1 cellular context compared by ENCODE assay signal in genomic region chr1:211258756-211259595, GRCh38.
TF ChIP-seq lines count a peak whose summit lies in the region.

RCOR3 (plus strand) TSS chr1:211259366; CDS start chr1:211259561, 195 bp downstream.

TF ChIP-seq in HEK293, 187 proteins besides CTCF, POLR2A, EP300 and RAD21 (continued from another document and continues in another):
- TF ChIP-seq, protein P1, sequence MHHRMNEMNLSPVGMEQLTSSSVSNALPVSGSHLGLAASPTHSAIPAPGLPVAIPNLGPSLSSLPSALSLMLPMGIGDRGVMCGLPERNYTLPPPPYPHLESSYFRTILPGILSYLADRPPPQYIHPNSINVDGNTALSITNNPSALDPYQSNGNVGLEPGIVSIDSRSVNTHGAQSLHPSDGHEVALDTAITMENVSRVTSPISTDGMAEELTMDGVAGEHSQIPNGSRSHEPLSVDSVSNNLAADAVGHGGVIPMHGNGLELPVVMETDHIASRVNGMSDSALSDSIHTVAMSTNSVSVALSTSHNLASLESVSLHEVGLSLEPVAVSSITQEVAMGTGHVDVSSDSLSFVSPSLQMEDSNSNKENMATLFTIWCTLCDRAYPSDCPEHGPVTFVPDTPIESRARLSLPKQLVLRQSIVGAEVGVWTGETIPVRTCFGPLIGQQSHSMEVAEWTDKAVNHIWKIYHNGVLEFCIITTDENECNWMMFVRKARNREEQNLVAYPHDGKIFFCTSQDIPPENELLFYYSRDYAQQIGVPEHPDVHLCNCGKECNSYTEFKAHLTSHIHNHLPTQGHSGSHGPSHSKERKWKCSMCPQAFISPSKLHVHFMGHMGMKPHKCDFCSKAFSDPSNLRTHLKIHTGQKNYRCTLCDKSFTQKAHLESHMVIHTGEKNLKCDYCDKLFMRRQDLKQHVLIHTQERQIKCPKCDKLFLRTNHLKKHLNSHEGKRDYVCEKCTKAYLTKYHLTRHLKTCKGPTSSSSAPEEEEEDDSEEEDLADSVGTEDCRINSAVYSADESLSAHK (tag by site-specific recombination; IDR thresholded peaks at IDR 0.05): peak; percentile 66; the same call in 1 of the 2 replicates
- TF ChIP-seq ZNF555 (tag by site-specific recombination; conservative IDR thresholded peaks at IDR 0.05) (no peak), ZNF138 (tag by site-specific recombination; IDR thresholded peaks at IDR 0.05; ENCODE audit: borderline replicate concordance) (no peak), GLI4 (tag by site-specific recombination; IDR thresholded peaks at IDR 0.05) (peak; percentile 95), ZNF354C (tag by site-specific recombination; IDR thresholded peaks at IDR 0.05; ENCODE audit: borderline replicate concordance, low read depth) (no peak), BCL11A (tag by site-specific recombination; IDR thresholded peaks at IDR 0.05; ENCODE audit: low read depth) (peak; percentile 94), ZNF621 (tag by site-specific recombination; IDR thresholded peaks at IDR 0.05) (no peak), SCRT1 (tag by site-specific recombination; IDR thresholded peaks at IDR 0.05; ENCODE audit: borderline replicate concordance) (no peak), ZNF600 (tag by site-specific recombination; IDR thresholded peaks at IDR 0.05) (peak; percentile 70), ZNF660 (tag by site-specific recombination; IDR thresholded peaks at IDR 0.05) (peak; percentile 85), ZNF558 (tag by site-specific recombination; IDR thresholded peaks at IDR 0.05) (peak; percentile 28; the same call in 1 of the 2 replicates), ZNF174 (tag by site-specific recombination; IDR thresholded peaks at IDR 0.05) (0 out of 2 replicates have a peak, but pooled peaks have one; percentile 61), ZNF776 (tag by site-specific recombination; IDR thresholded peaks at IDR 0.05; ENCODE audit: borderline replicate concordance) (no peak), HOXA7 (CRISPR knock-in tag; IDR thresholded peaks at IDR 0.05; ENCODE audit: borderline replicate concordance) (no peak), GLI2 (tag by site-specific recombination; IDR thresholded peaks at IDR 0.05; ENCODE audit: borderline replicate concordance, low read depth) (no peak), ZNF114 (tag by site-specific recombination; IDR thresholded peaks at IDR 0.05) (no peak), ZNF19 (tag by site-specific recombination; IDR thresholded peaks at IDR 0.05; ENCODE audit: low read depth) (no peak), ZNF157 (tag by site-specific recombination; IDR thresholded peaks at IDR 0.05) (no peak), YY1 (tag by site-specific recombination; IDR thresholded peaks at IDR 0.05) (no peak; the same call in none of the 2 replicates), ZBTB49 (tag by site-specific recombination; IDR thresholded peaks at IDR 0.05; ENCODE audit: low read depth) (no peak), ZBTB21 (tag by site-specific recombination; IDR thresholded peaks at IDR 0.05) (peak; percentile 48), MZF1 (tag by site-specific recombination; IDR thresholded peaks at IDR 0.05; ENCODE audit: borderline replicate concordance) (no peak), ZNF18 (tag by site-specific recombination; IDR thresholded peaks at IDR 0.05) (peak; percentile 45; the same call in 1 of the 2 replicates), ZNF148 (tag by site-specific recombination; IDR thresholded peaks at IDR 0.05; ENCODE audit: borderline replicate concordance) (0 out of 2 replicates have a peak, but pooled peaks have one; percentile 35), ZNF473 (tag by site-specific recombination; IDR thresholded peaks at IDR 0.05) (no peak), ZBTB1 (tag by site-specific recombination; IDR thresholded peaks at IDR 0.05) (peak; percentile 65; the same call in 1 of the 2 replicates), ZNF366 (tag by site-specific recombination; conservative IDR thresholded peaks at IDR 0.05) (no peak; the same call in 1 of the 2 replicates), ZNF121 (tag by site-specific recombination; IDR thresholded peaks at IDR 0.05) (peak; percentile 34; the same call in 1 of the 2 replicates), ZNF146 (tag by site-specific recombination; IDR thresholded peaks at IDR 0.05) (peak; percentile 53; the same call in 1 of the 2 replicates), SALL2 (tag by site-specific recombination; IDR thresholded peaks at IDR 0.05; ENCODE audit: borderline replicate concordance) (no peak), ZBTB17 (tag by site-specific recombination; IDR thresholded peaks at IDR 0.05) (peak; percentile 71), ZSCAN18 (tag by site-specific recombination; IDR thresholded peaks at IDR 0.05) (peak; percentile 82; the same call in 1 of the 2 replicates)
- TF ChIP-seq, protein P2, sequence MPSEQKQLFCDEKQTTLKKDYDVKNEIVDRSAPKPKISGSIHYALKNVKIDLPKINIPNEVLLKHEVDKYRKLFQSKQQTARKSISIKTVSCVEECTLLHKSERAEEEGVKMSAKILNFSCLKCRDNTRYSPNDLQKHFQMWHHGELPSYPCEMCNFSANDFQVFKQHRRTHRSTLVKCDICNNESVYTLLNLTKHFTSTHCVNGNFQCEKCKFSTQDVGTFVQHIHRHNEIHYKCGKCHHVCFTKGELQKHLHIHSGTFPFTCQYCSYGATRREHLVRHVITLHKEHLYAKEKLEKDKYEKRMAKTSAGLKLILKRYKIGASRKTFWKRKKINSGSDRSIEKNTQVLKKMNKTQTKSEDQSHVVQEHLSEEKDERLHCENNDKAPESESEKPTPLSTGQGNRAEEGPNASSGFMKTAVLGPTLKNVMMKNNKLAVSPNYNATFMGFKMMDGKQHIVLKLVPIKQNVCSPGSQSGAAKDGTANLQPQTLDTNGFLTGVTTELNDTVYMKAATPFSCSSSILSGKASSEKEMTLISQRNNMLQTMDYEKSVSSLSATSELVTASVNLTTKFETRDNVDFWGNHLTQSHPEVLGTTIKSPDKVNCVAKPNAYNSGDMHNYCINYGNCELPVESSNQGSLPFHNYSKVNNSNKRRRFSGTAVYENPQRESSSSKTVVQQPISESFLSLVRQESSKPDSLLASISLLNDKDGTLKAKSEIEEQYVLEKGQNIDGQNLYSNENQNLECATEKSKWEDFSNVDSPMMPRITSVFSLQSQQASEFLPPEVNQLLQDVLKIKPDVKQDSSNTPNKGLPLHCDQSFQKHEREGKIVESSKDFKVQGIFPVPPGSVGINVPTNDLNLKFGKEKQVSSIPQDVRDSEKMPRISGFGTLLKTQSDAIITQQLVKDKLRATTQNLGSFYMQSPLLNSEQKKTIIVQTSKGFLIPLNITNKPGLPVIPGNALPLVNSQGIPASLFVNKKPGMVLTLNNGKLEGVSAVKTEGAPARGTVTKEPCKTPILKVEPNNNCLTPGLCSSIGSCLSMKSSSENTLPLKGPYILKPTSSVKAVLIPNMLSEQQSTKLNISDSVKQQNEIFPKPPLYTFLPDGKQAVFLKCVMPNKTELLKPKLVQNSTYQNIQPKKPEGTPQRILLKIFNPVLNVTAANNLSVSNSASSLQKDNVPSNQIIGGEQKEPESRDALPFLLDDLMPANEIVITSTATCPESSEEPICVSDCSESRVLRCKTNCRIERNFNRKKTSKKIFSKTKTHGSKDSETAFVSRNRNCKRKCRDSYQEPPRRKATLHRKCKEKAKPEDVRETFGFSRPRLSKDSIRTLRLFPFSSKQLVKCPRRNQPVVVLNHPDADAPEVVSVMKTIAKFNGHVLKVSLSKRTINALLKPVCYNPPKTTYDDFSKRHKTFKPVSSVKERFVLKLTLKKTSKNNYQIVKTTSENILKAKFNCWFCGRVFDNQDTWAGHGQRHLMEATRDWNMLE (tag by site-specific recombination; conservative IDR thresholded peaks at IDR 0.05; ENCODE audit: low read depth): no peak; the same call in 1 of the 2 replicates
- TF ChIP-seq, protein P3, sequence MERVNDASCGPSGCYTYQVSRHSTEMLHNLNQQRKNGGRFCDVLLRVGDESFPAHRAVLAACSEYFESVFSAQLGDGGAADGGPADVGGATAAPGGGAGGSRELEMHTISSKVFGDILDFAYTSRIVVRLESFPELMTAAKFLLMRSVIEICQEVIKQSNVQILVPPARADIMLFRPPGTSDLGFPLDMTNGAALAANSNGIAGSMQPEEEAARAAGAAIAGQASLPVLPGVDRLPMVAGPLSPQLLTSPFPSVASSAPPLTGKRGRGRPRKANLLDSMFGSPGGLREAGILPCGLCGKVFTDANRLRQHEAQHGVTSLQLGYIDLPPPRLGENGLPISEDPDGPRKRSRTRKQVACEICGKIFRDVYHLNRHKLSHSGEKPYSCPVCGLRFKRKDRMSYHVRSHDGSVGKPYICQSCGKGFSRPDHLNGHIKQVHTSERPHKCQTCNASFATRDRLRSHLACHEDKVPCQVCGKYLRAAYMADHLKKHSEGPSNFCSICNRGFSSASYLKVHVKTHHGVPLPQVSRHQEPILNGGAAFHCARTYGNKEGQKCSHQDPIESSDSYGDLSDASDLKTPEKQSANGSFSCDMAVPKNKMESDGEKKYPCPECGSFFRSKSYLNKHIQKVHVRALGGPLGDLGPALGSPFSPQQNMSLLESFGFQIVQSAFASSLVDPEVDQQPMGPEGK (tag by site-specific recombination; IDR thresholded peaks at IDR 0.05): peak; percentile 100
- TF ChIP-seq, protein P4, sequence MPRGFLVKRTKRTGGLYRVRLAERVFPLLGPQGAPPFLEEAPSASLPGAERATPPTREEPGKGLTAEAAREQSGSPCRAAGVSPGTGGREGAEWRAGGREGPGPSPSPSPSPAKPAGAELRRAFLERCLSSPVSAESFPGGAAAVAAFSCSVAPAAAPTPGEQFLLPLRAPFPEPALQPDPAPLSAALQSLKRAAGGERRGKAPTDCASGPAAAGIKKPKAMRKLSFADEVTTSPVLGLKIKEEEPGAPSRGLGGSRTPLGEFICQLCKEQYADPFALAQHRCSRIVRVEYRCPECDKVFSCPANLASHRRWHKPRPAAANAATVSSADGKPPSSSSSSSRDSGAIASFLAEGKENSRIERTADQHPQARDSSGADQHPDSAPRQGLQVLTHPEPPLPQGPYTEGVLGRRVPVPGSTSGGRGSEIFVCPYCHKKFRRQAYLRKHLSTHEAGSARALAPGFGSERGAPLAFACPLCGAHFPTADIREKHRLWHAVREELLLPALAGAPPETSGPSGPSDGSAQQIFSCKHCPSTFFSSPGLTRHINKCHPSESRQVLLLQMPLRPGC (tag by site-specific recombination; IDR thresholded peaks at IDR 0.05): peak; percentile 86
